ENCODE assay signal across 8 cellular contexts in genomic region chr18:5296706-5297320, GRCh38. TPM values are rescaled to one million over a fixed set of nuclear protein-coding genes. Genes with fewer than 3 reads are reported as not detected.
DNase-seq lines count a peak whose midpoint lies in the region; ATAC-seq, FAIRE-seq and TF ChIP-seq lines count a peak whose summit lies in the region.

No MANE protein-coding gene starts in this region.

- POLR2A ChIA-PET in HEK293 (lab: Yijun Ruan, JAX): interaction anchor here (0.6 to 4.0 kb wide), 7 partner anchors 8 to 346 kb away, joined by 3 to 39 read pairs (median 4); no protein-coding TSS in a partner anchor

- peaks cover 16% of the 10 kb centered on the region for H3K79me2 ChIP-seq in MM.1S (ENCODE audit: low read length)

- no peaks in the 10 kb centered on the region for H4K20me1 ChIP-seq in MM.1S (ENCODE audit: insufficient read depth, low read length)

- H2AFZ ChIP-seq in MM.1S (ENCODE audit: low read length): peak overlapping the region; percentile 63

- no peak for TF ChIP-seq EP300 in transverse colon (IDR thresholded peaks at IDR 0.05; ENCODE audit: low read depth)

- peak overlapping the region; percentile 97 for H3K4me2 ChIP-seq in MM.1S (ENCODE audit: low read depth, low read length)

- 3 to 4% methylated on average over 36 of the region's 36 CpGs for WGBS in pancreas, 2 donors
- WGBS in transverse colon (ENCODE audit: low coverage in 1 of 2), 2 donors: 6 to 60% methylated on average over 3 to 36 of the region's 36 CpGs

- no peaks in the 10 kb centered on the region for H3K9me3 ChIP-seq in HEK293 (ENCODE audit: control insufficient read depth, insufficient read depth, low read depth, low read length)
- no peaks in the 10 kb centered on the region for H3K9me3 ChIP-seq in MM.1S (replicated peaks; ENCODE audit: insufficient read depth, low read length)
- H3K9me3 ChIP-seq in SK-N-MC (ENCODE audit: low read depth, low read length): no peaks in the 10 kb centered on the region
- no peaks in the 10 kb centered on the region for H3K9me3 ChIP-seq in adipocyte (ENCODE audit: control insufficient read depth, low read length)
- no peaks in the 10 kb centered on the region for H3K9me3 ChIP-seq in pancreas
- no peaks in the 10 kb centered on the region for H3K9me3 ChIP-seq in transverse colon

- H3K4me3 ChIP-seq in HEK293 (ENCODE audit: low read depth, low read length) (peak overlapping the region; percentile 75), MM.1S (ENCODE audit: low read length) (peak overlapping the region; percentile 88), SK-N-MC (peak overlapping the region; percentile 90), adipocyte (ENCODE audit: low read length) (peak overlapping the region; percentile 94), pancreas (peak overlapping the region; percentile 48 to 83 (median 72)), transverse colon (peak overlapping the region; percentile 61 to 90 (median 74))

- H3K4me1 ChIP-seq in HEK293 (ENCODE audit: control insufficient read depth, insufficient read depth, low read length): no peaks in the 10 kb centered on the region; the same call in 1 of the 2 replicates
- peaks cover 5% of the 10 kb centered on the region; the same call in 1 of the 2 replicates for H3K4me1 ChIP-seq in MM.1S (ENCODE audit: low read length)
- H3K4me1 ChIP-seq in adipocyte (ENCODE audit: control insufficient read depth, insufficient read depth, low read length): peaks cover 10% of the 10 kb centered on the region
- peaks cover 0 to 14% (median 11%) of the 10 kb centered on the region in 3 donors for H3K4me1 ChIP-seq in pancreas
- H3K4me1 ChIP-seq in transverse colon: peaks cover 0 to 24% (median 11%) of the 10 kb centered on the region in 4 donors

- TF ChIP-seq CTCF in HEK293 (tag by site-specific recombination; IDR thresholded peaks at IDR 0.05) (no peak), MM.1S (IDR thresholded peaks at IDR 0.05; ENCODE audit: low read length) (no peak), pancreas (IDR thresholded peaks at IDR 0.05) (no peak), transverse colon (IDR thresholded peaks at IDR 0.05) (no peak)

- FAIRE-seq in pancreas (lab: Jason Lieb, UNC): no peak

- in situ Hi-C loops in transverse colon (cut with MboI; ENCODE audit: low pct_ligation_motif_present in 1 of 4, low pct_unique_long_range_greater_than_20kb in 1 of 4, low sequenced_read_pairs in 3 of 4): loop anchor here in 1 of 4 donors (10.0 kb wide), 1 partner anchor 62 kb away; no protein-coding TSS in a partner anchor

- H3K9ac ChIP-seq in MM.1S (ENCODE audit: low read length) (peak overlapping the region; percentile 87), SK-N-MC (ENCODE audit: insufficient read length) (peak overlapping the region; percentile 81), adipocyte (ENCODE audit: low read length) (peak overlapping the region; percentile 96)

- peak; percentile 30 to 58 (median 46) for ATAC-seq in pancreas

- H3K27ac ChIP-seq in HEK293 (ENCODE audit: extremely low read depth, low read depth, low read length): peak overlapping the region; percentile 98
- H3K27ac ChIP-seq in MM.1S (ENCODE audit: low read length): peak overlapping the region; percentile 88
- peak overlapping the region; percentile 92 for H3K27ac ChIP-seq in SK-N-MC
- H3K27ac ChIP-seq in pancreas: peak overlapping the region; percentile 91 to 98 (median 96)
- H3K27ac ChIP-seq in transverse colon: peak overlapping the region; percentile 93 to 100 (median 98)

- H3F3A ChIP-seq in MM.1S (ENCODE audit: insufficient read depth, low read length): peaks cover 15% of the 10 kb centered on the region

- peak; percentile 74 for DNase-seq in ELR (ENCODE audit: low read depth)
- peak; percentile 74 for DNase-seq in MM.1S
- no peak for DNase-seq in SK-N-MC (ENCODE audit: low read depth, low spot score)
- DNase-seq in adipocyte (ENCODE audit: low read depth): peak; percentile 92
- peak; percentile 87 for DNase-seq in cardiac septum (ENCODE audit: low spot score)
- DNase-seq in pancreas: peak; percentile 75 to 93 (median 78)
- DNase-seq in transverse colon: peak; percentile 82

- intact Hi-C loops in cardiac septum (cut with DNase I): loop anchor here (1.0 kb wide), 1 partner anchor 59 kb away; no protein-coding TSS in a partner anchor
- intact Hi-C loops in pancreas (cut with DNase I): no loop called here
- intact Hi-C loops in transverse colon (cut with DNase I; ENCODE audit: low total_unique reads): loop anchor here (10.0 kb wide), 1 partner anchor 62 kb away; no protein-coding TSS in a partner anchor

- H3K27me3 ChIP-seq in MM.1S (replicated peaks; ENCODE audit: insufficient read depth, low read length) (no peaks in the 10 kb centered on the region), adipocyte (replicated peaks; ENCODE audit: control insufficient read depth, insufficient read depth, low read length) (no peaks in the 10 kb centered on the region), pancreas (no peaks in the 10 kb centered on the region), transverse colon (peaks cover 11% of the 10 kb centered on the region)

- H3K9me2 ChIP-seq in MM.1S (replicated peaks; ENCODE audit: insufficient read depth, low read length): no peaks in the 10 kb centered on the region

- peaks cover 3 to 10% of the 10 kb centered on the region in 2 experiments; a peak in 2 of 3 replicates for H3K36me3 ChIP-seq in HEK293 (ENCODE audit: control insufficient read depth in 2 of 2, insufficient read depth in 1 of 2, low read length in 2 of 2)
- H3K36me3 ChIP-seq in MM.1S (replicated peaks; ENCODE audit: insufficient read depth, low read length): 0 out of 2 replicates have a peak, but pooled peaks cover under 1% of the 10 kb centered on the region
- peaks cover 8% of the 10 kb centered on the region; the same call in 1 of the 2 replicates for H3K36me3 ChIP-seq in SK-N-MC (ENCODE audit: insufficient read depth, low read length)
- H3K36me3 ChIP-seq in adipocyte (ENCODE audit: control insufficient read depth, insufficient read depth, low read length, severe bottlenecking): peaks cover 1% of the 10 kb centered on the region
- H3K36me3 ChIP-seq in pancreas: peaks cover 0 to 1% (median under 1%) of the 10 kb centered on the region in 3 donors
- no peaks in the 10 kb centered on the region for H3K36me3 ChIP-seq in transverse colon

- peak; percentile 68 for TF ChIP-seq POLR2A in transverse colon (IDR thresholded peaks at IDR 0.05)

- CTCF ChIA-PET in HEK293 (lab: Yijun Ruan, JAX): interaction anchor here (0.5 to 0.9 kb wide), 2 partner anchors 9 to 1436 kb away, joined by 3 to 5 read pairs; no protein-coding TSS in a partner anchor

TF ChIP-seq in HEK293, 187 proteins besides CTCF, POLR2A, EP300 and RAD21 (continues in another document):
- TF ChIP-seq ZSCAN5A (tag by site-specific recombination; IDR thresholded peaks at IDR 0.05) (no peak), ZNF701 (tag by site-specific recombination; IDR thresholded peaks at IDR 0.05) (no peak), BCL11A (tag by site-specific recombination; IDR thresholded peaks at IDR 0.05; ENCODE audit: low read depth) (no peak), ZXDB (tag by site-specific recombination; IDR thresholded peaks at IDR 0.05) (peak; percentile 70), ZNF521 (tag by site-specific recombination; IDR thresholded peaks at IDR 0.05) (no peak), ZNF529 (tag by site-specific recombination; IDR thresholded peaks at IDR 0.05; ENCODE audit: insufficient replicate concordance) (no peak), YY2 (tag by site-specific recombination; IDR thresholded peaks at IDR 0.05) (0 out of 2 replicates have a peak, but pooled peaks have one; percentile 13), GLIS2 (tag by site-specific recombination; IDR thresholded peaks at IDR 0.05) (peak; percentile 53; the same call in 1 of the 2 replicates)
- TF ChIP-seq, protein P1, sequence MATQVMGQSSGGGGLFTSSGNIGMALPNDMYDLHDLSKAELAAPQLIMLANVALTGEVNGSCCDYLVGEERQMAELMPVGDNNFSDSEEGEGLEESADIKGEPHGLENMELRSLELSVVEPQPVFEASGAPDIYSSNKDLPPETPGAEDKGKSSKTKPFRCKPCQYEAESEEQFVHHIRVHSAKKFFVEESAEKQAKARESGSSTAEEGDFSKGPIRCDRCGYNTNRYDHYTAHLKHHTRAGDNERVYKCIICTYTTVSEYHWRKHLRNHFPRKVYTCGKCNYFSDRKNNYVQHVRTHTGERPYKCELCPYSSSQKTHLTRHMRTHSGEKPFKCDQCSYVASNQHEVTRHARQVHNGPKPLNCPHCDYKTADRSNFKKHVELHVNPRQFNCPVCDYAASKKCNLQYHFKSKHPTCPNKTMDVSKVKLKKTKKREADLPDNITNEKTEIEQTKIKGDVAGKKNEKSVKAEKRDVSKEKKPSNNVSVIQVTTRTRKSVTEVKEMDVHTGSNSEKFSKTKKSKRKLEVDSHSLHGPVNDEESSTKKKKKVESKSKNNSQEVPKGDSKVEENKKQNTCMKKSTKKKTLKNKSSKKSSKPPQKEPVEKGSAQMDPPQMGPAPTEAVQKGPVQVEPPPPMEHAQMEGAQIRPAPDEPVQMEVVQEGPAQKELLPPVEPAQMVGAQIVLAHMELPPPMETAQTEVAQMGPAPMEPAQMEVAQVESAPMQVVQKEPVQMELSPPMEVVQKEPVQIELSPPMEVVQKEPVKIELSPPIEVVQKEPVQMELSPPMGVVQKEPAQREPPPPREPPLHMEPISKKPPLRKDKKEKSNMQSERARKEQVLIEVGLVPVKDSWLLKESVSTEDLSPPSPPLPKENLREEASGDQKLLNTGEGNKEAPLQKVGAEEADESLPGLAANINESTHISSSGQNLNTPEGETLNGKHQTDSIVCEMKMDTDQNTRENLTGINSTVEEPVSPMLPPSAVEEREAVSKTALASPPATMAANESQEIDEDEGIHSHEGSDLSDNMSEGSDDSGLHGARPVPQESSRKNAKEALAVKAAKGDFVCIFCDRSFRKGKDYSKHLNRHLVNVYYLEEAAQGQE (tag by site-specific recombination; IDR thresholded peaks at IDR 0.05): no peak

RNA-seq across cellular contexts. Expression of gene ZBTB14, which starts 1.3 kb away (rescaled TPM):
- total RNA-seq in cardiac septum: 8.1 TPM
- total RNA-seq in pancreas: 1 to 10 TPM; 4.8 to 7.9 (median 6.8) TPM
- 1 to 10 TPM; 3.6 to 7.7 TPM for polyA plus RNA-seq in pancreas
- 10 to 100 TPM in 3 of 4 donors, 1 to 10 TPM in 1; 9.0 to 47.2 (median 11.1) TPM for total RNA-seq in transverse colon

Comparison
In these comparisons a context has a peak if more than half of its experiments do, and no peak if none do; other contexts are left out.
1. intact Hi-C loops: an anchor here in cardiac septum (1.0 kb wide) and transverse colon (10.0 kb wide); none called in pancreas.